In genomic region chr7:66344166-66344565, GRCh38 we compare ENCODE assay signal across 25 cellular contexts.
DNase-seq lines count a peak whose midpoint lies in the region; ATAC-seq, FAIRE-seq and TF ChIP-seq lines count a peak whose summit lies in the region.
"Had no signal": no experiment of that assay in that cellular context is flagged by ENCODE, and none has a peak within 500 bp of the region (broad histone marks: within the 10 kb centered on the region; RNA-seq: fewer than 3 reads in every experiment).

No MANE protein-coding gene starts in this region.

- no peak overlapping the region for H3K27ac ChIP-seq in RWPE2 (ENCODE audit: poor library complexity, severe bottlenecking)
- H3K27ac ChIP-seq: SJSA1 had no signal

- no peaks in the 10 kb centered on the region for H3K27me3 Mint-ChIP-seq in osteocyte (ENCODE audit: unreplicated experiment)
- H3K27me3 Mint-ChIP-seq: activated CD8-positive, alpha-beta T cell treated with anti-CD3 and anti-CD28 coated beads for 36 hours; activated naive CD4-positive, alpha-beta T cell treated with anti-CD3 and anti-CD28 coated beads, Interleukin-2, amount 10 ng/mL, durations not matched to agents 7 days and 5 days; B cell had no signal

- H3K9me3 Mint-ChIP-seq in osteocyte (ENCODE audit: unreplicated experiment): peaks cover 20% of the 10 kb centered on the region

- no peaks in the 10 kb centered on the region for H3K27me3 ChIP-seq in RWPE2 (ENCODE audit: insufficient read depth, poor library complexity, severe bottlenecking)
- H3K27me3 ChIP-seq: SJSA1 had no signal

- peak; percentile 9 for DNase-seq in KBM-7
- DNase-seq in RWPE2 (ENCODE audit: low spot score): no peak
- DNase-seq in fibroblast of mammary gland (ENCODE audit: low read depth): peak; percentile 81
- no peak for DNase-seq in osteocyte (ENCODE audit: extremely low spot score, unreplicated experiment)
- no peak for DNase-seq in NCI-H69 (lab: John Stamatoyannopoulos, UW)
- no peak for DNase-seq in D721Med (ENCODE audit: insufficient read length, low spot score)
- DNase-seq in Right ventricle myocardium inferior (ENCODE audit: missing footprints): no peak
- DNase-seq in nucleus accumbens (lab: John Stamatoyannopoulos, UW): no peak
- DNase-seq: activated CD8-positive, alpha-beta T cell treated with anti-CD3 and anti-CD28 coated beads for 36 hours; activated naive CD4-positive, alpha-beta T cell treated with anti-CD3 and anti-CD28 coated beads, Interleukin-2, amount 10 ng/mL, durations not matched to agents 7 days and 5 days; activated T-cell treated with anti-CD3 and anti-CD28 coated beads, Interleukin-2, amount 50 U/mL, for 1 hour; endodermal cell; midbrain; NCI-H1092; NCI-H2081 treated with DMSO at 0.1 percent for 48 hours; small intestine; stimulated activated CD4-positive, alpha-beta T cell treated with anti-CD3 and anti-CD28 coated beads, Interleukin-2, amount 100 ng/mL, for 48 hours had no signal

- H3K36me3 Mint-ChIP-seq in osteocyte (ENCODE audit: unreplicated experiment): peaks cover 8% of the 10 kb centered on the region
- H3K36me3 Mint-ChIP-seq: activated naive CD4-positive, alpha-beta T cell treated with anti-CD3 and anti-CD28 coated beads, Interleukin-2, amount 10 ng/mL, durations not matched to agents 7 days and 5 days had no signal

- peak overlapping the region; percentile 29 for H3K27ac Mint-ChIP-seq in osteocyte (ENCODE audit: unreplicated experiment)
- H3K27ac Mint-ChIP-seq: activated CD8-positive, alpha-beta T cell treated with anti-CD3 and anti-CD28 coated beads for 36 hours; activated naive CD4-positive, alpha-beta T cell treated with anti-CD3 and anti-CD28 coated beads, Interleukin-2, amount 10 ng/mL, durations not matched to agents 7 days and 5 days; B cell; endodermal cell; nephron; WTC11 had no signal

- H3K36me3 ChIP-seq in RWPE2 (ENCODE audit: low read depth): no peaks in the 10 kb centered on the region

- peaks cover 7% of the 10 kb centered on the region for H3K4me1 ChIP-seq in RWPE2 (ENCODE audit: insufficient read depth, poor library complexity, severe bottlenecking)
- H3K4me1 ChIP-seq: SJSA1 had no signal

- TF ChIP-seq CTCF in RWPE2 (IDR thresholded peaks at IDR 0.05; ENCODE audit: poor library complexity, severe bottlenecking) (no peak), fibroblast of mammary gland (conservative IDR thresholded peaks at IDR 0.05; ENCODE audit: control insufficient read depth, insufficient read depth, low read depth, low read length) (no peak), osteocyte (IDR thresholded peaks at IDR 0.05) (no peak), D721Med (IDR thresholded peaks at IDR 0.05; ENCODE audit: insufficient read depth, missing control alignments) (no peak)

- intact Hi-C loops in Right ventricle myocardium inferior (cut with DNase I): no loop called here

- peak; percentile 64; the same call in 2 of the 3 replicates for ATAC-seq in RWPE2 (ENCODE audit: low read depth)
- ATAC-seq in Right ventricle myocardium inferior: no peak
- ATAC-seq: activated CD8-positive, alpha-beta T cell treated with anti-CD3 and anti-CD28 coated beads for 36 hours; HCT116; WTC11 had no signal

- H3K4me3 ChIP-seq in RWPE2 (ENCODE audit: severe bottlenecking): no peak overlapping the region
- no peak overlapping the region for H3K4me3 ChIP-seq in fibroblast of mammary gland (ENCODE audit: control insufficient read depth, low read depth, low read length)
- H3K4me3 ChIP-seq: SJSA1 had no signal

- in situ Hi-C loops in KBM-7 (cut with MboI; ENCODE audit: low pct_unique_long_range_greater_than_20kb, low sequenced_read_pairs): no loop called here

- H3K4me1 Mint-ChIP-seq in osteocyte (ENCODE audit: unreplicated experiment): peaks cover 36% of the 10 kb centered on the region
- H3K4me1 Mint-ChIP-seq: activated naive CD4-positive, alpha-beta T cell treated with anti-CD3 and anti-CD28 coated beads, Interleukin-2, amount 10 ng/mL, durations not matched to agents 7 days and 5 days; endodermal cell had no signal

- no peaks in the 10 kb centered on the region for H3K9me3 ChIP-seq in RWPE2 (ENCODE audit: severe bottlenecking)
- H3K9me3 ChIP-seq: SJSA1 had no signal

- no peak for FAIRE-seq in D721Med (lab: Jason Lieb, UNC)
- FAIRE-seq: astrocyte, colon, GM19239, small intestine had no signal

- no peak overlapping the region for H3K4me3 Mint-ChIP-seq in osteocyte (ENCODE audit: unreplicated experiment)
- H3K4me3 Mint-ChIP-seq: activated CD8-positive, alpha-beta T cell treated with anti-CD3 and anti-CD28 coated beads for 36 hours; activated naive CD4-positive, alpha-beta T cell treated with anti-CD3 and anti-CD28 coated beads, Interleukin-2, amount 10 ng/mL, durations not matched to agents 7 days and 5 days; B cell; endodermal cell; nephron; WTC11 had no signal

Comparison
In these comparisons a context has a peak if more than half of its experiments do, and no peak if none do; other contexts are left out.
1. DNase-seq: peak in KBM-7 (single experiment) and fibroblast of mammary gland (single experiment); none in RWPE2 (single experiment), osteocyte (single experiment), NCI-H69 (single experiment), D721Med (single experiment), Right ventricle myocardium inferior (single experiment) and nucleus accumbens (0 of 56).